10 cellular contexts compared by ENCODE assay signal in genomic region chr13:45219938-45220375, GRCh38. TPM values are rescaled to one million over a fixed set of nuclear protein-coding genes. Genes with fewer than 3 reads are reported as not detected.
DNase-seq lines count a peak whose midpoint lies in the region; ATAC-seq and TF ChIP-seq lines count a peak whose summit lies in the region.
"Had no signal": no experiment of that assay in that cellular context is flagged by ENCODE, and none has a peak within 500 bp of the region (broad histone marks: within the 10 kb centered on the region; RNA-seq: fewer than 3 reads in every experiment).

No MANE protein-coding gene starts in this region.

- intact Hi-C loops in mammary epithelial cell (cut with micrococcal nuclease) = loop anchor here (1.0 kb wide), 1 partner anchor 14 kb away; no protein-coding TSS in a partner anchor

- H3K4me3 ChIP-seq in mammary epithelial cell (replicated peaks in 1 of 3; ENCODE audit: insufficient read depth in 1 of 3, low read depth in 2 of 3, low read length in 3 of 3) (peak overlapping the region in 1 of 3 experiments; percentile 17), mesenchymal stem cell (ENCODE audit: insufficient read depth in 1 of 2, low read depth in 1 of 2, low read length in 2 of 2) (peak overlapping the region in 1 of 2 experiments; percentile 58)

- H2AK5ac ChIP-seq in mesenchymal stem cell (ENCODE audit: low read length, severe bottlenecking) = no peak overlapping the region

- H3K36me3 ChIP-seq in mammary epithelial cell (ENCODE audit: insufficient read depth, low read length) = no peaks in the 10 kb centered on the region
- peaks cover 0 to 3% of the 10 kb centered on the region in 2 experiments for H3K36me3 ChIP-seq in mesenchymal stem cell (ENCODE audit: control insufficient read depth in 1 of 2, insufficient read depth in 2 of 2, low read depth in 1 of 2, low read length in 2 of 2)

- H2BK12ac ChIP-seq in mesenchymal stem cell (ENCODE audit: low read length in 2 of 2) = no peak overlapping the region

- peaks cover 18% of the 10 kb centered on the region for H3K79me1 ChIP-seq in mesenchymal stem cell (replicated peaks; ENCODE audit: low read length, poor library complexity, severe bottlenecking)

- no peaks in the 10 kb centered on the region for H4K20me1 ChIP-seq in mammary epithelial cell (ENCODE audit: insufficient read depth, low read length)

- ATAC-seq in GM19455 (IDR thresholded peaks at IDR 0.05; ENCODE audit: unreplicated experiment) (no peak), GM18502 (IDR thresholded peaks at IDR 0.05; ENCODE audit: poor library complexity, unreplicated experiment) (no peak)

- H4K91ac ChIP-seq in mesenchymal stem cell (ENCODE audit: low read length) = no peak overlapping the region

- H3K23ac ChIP-seq in mesenchymal stem cell (ENCODE audit: low read length in 2 of 2) = no peak overlapping the region

- no peak overlapping the region for H3K18ac ChIP-seq in mesenchymal stem cell (ENCODE audit: low read depth in 1 of 2, low read length in 2 of 2)

- 2% methylated on average over 4 of the region's 4 CpGs for WGBS in mammary epithelial cell (ENCODE audit: low coverage, missing lambda C conversion rate)
- WGBS in mesenchymal stem cell = 50% methylated on average over 4 of the region's 4 CpGs

- in situ Hi-C loops in mammary epithelial cell (cut with MboI; ENCODE audit: low sequenced_read_pairs in 2 of 2) = no loop called here

- no peak overlapping the region for H3K4ac ChIP-seq in mesenchymal stem cell (ENCODE audit: low read depth in 1 of 2, low read length in 2 of 2)

- no peak overlapping the region for H4K8ac ChIP-seq in mesenchymal stem cell (ENCODE audit: low read length)

- H3K27me3 ChIP-seq in mammary epithelial cell (ENCODE audit: insufficient read depth, low read length) (no peaks in the 10 kb centered on the region), mesenchymal stem cell (ENCODE audit: control insufficient read depth in 1 of 2, insufficient read depth in 1 of 2, low read length in 2 of 2) (no peaks in the 10 kb centered on the region)

- H3K4me2 ChIP-seq in mammary epithelial cell (ENCODE audit: insufficient read depth, low read depth, low read length) = peak overlapping the region; percentile 57
- H3K4me2 ChIP-seq in mesenchymal stem cell (ENCODE audit: low read length, poor library complexity, severe bottlenecking) = no peak overlapping the region

- H3K9me3 ChIP-seq in mammary epithelial cell (replicated peaks; ENCODE audit: insufficient read depth, low read length) = no peaks in the 10 kb centered on the region
- H3K9me3 ChIP-seq in mesenchymal stem cell (ENCODE audit: control insufficient read depth, low read length) = no peaks in the 10 kb centered on the region

- no peak overlapping the region for H2BK120ac ChIP-seq in mesenchymal stem cell (ENCODE audit: low read depth, low read length)

- no peak overlapping the region for H3K14ac ChIP-seq in mesenchymal stem cell (ENCODE audit: low read length in 2 of 2)

- H3K79me2 ChIP-seq in mammary epithelial cell (ENCODE audit: insufficient read depth, low read length) = peaks cover 64% of the 10 kb centered on the region

- H3K9ac ChIP-seq in mammary epithelial cell (ENCODE audit: insufficient read depth, low read length) (no peak overlapping the region), mesenchymal stem cell (ENCODE audit: low read length) (peak overlapping the region; percentile 68)

- H3K27ac ChIP-seq in mammary epithelial cell (ENCODE audit: insufficient read depth, low read depth, low read length) (peak overlapping the region; percentile 91), mesenchymal stem cell (ENCODE audit: low read length, poor library complexity, severe bottlenecking) (no peak overlapping the region)

- BruUV-seq in mammary epithelial cell (replicated peaks; lab: Mats Ljungman, UMichigan) = no TSS peak

- DNase-seq in EH (ENCODE audit: low read depth) (peak; percentile 78), NCI-H1930 (lab: John Stamatoyannopoulos, UW) (peak; percentile 65 to 67), mammary epithelial cell (peak; percentile 98), mesenchymal stem cell (peak; percentile 44), hepatic stellate cell (ENCODE audit: low spot score) (no peak), NCI-H1105 (lab: John Stamatoyannopoulos, UW) (no peak)
- DNase-seq: activated T-cell treated with anti-CD3 and anti-CD28 coated beads for 4 hours, DND-41 had no signal

- CTCF ChIA-PET in mammary epithelial cell (lab: Charles Lee; ENCODE audit: low non-redundant PET) = interaction anchor here (0.6 to 0.7 kb wide), 3 partner anchors 14 to 173 kb away, joined by 6 to 7 read pairs (median 6); no protein-coding TSS in a partner anchor

- no peak overlapping the region for H2AFZ ChIP-seq in mammary epithelial cell (ENCODE audit: low read depth, low read length)
- no peak overlapping the region for H2AFZ ChIP-seq in mesenchymal stem cell (ENCODE audit: low read depth, low read length)

- no peak overlapping the region for H2BK15ac ChIP-seq in mesenchymal stem cell (ENCODE audit: low read depth, poor library complexity, severe bottlenecking)

- no peak for TF ChIP-seq CTCF in mammary epithelial cell (conservative IDR thresholded peaks at IDR 0.05 in 1 of 2, IDR thresholded peaks at IDR 0.05 in 1 of 2; ENCODE audit: extremely low read depth in 1 of 2, insufficient read depth in 1 of 2, low read depth in 1 of 2, low read length in 2 of 2)

- dilution Hi-C loops in mammary epithelial cell (cut with HindIII; ENCODE audit: low sequenced_read_pairs) = loop anchor here (5.0 kb wide), 1 partner anchor 52 kb away; no protein-coding TSS in a partner anchor

- H3K4me1 ChIP-seq in mammary epithelial cell (ENCODE audit: insufficient read depth, low read length) (peaks cover 44% of the 10 kb centered on the region), mesenchymal stem cell (ENCODE audit: control insufficient read depth, insufficient read depth, low read depth, low read length) (peaks cover 7% of the 10 kb centered on the region)

- no peak overlapping the region for H2BK5ac ChIP-seq in mesenchymal stem cell (ENCODE audit: low read depth, low read length, poor library complexity, severe bottlenecking)

RNA-seq across cellular contexts. Expression of gene KCTD4, which starts 19.1 kb away (rescaled TPM):
- 1 to 10 TPM in 1 of 2 donors, under 1 TPM in 1; 0.83 to 1.3 TPM for total RNA-seq in mammary epithelial cell
- 1.6 TPM for polyA plus RNA-seq in mammary epithelial cell
- not detected for polyA minus RNA-seq in mammary epithelial cell
- not detected for polyA plus RNA-seq in mesenchymal stem cell (2013, experiment 1 of 2)
- polyA plus RNA-seq in mesenchymal stem cell (2013, experiment 2 of 2) = not detected

Comparison
In these comparisons a context has a peak if more than half of its experiments do, and no peak if none do; other contexts are left out.
1. DNase-seq: peak in EH (single experiment), NCI-H1930 (2 of 2), mammary epithelial cell (single experiment) and mesenchymal stem cell (single experiment); none in hepatic stellate cell (single experiment) and NCI-H1105 (single experiment).